ENCODE assay signal across 9 cellular contexts in genomic region chr14:103627073-103628025, GRCh38. TPM values are rescaled to one million over a fixed set of nuclear protein-coding genes. Genes with fewer than 3 reads are reported as not detected.
DNase-seq lines count a peak whose midpoint lies in the region; ATAC-seq and TF ChIP-seq lines count a peak whose summit lies in the region.
"Had no signal": no experiment of that assay in that cellular context is flagged by ENCODE, and none has a peak within 500 bp of the region (broad histone marks: within the 10 kb centered on the region; RNA-seq: fewer than 3 reads in every experiment).

No MANE protein-coding gene starts in this region.

- H3K9ac ChIP-seq in mammary epithelial cell (ENCODE audit: insufficient read depth, low read length) = peak overlapping the region; percentile 40

- H4K20me1 ChIP-seq in mammary epithelial cell (ENCODE audit: insufficient read depth, low read length) = peaks cover 4% of the 10 kb centered on the region

- H3K9me3 ChIP-seq in right atrium auricular region (no peaks in the 10 kb centered on the region), mammary epithelial cell (replicated peaks; ENCODE audit: insufficient read depth, low read length) (no peaks in the 10 kb centered on the region)

- H3K27ac ChIP-seq in right atrium auricular region = peak overlapping the region; percentile 99 to 100
- peak overlapping the region; percentile 94 for H3K27ac ChIP-seq in mammary epithelial cell (ENCODE audit: insufficient read depth, low read depth, low read length)

- intact Hi-C loops in cardiac septum (cut with DNase I) = loop anchor here (5.0 kb wide), 2 partner anchors 50 to 90 kb away; partner anchors contain the start of genes XRCC3 and ZFYVE21
- intact Hi-C loops in mammary epithelial cell (cut with micrococcal nuclease) = no loop called here

- H3K36me3 ChIP-seq in right atrium auricular region = no peaks in the 10 kb centered on the region
- no peaks in the 10 kb centered on the region for H3K36me3 ChIP-seq in mammary epithelial cell (ENCODE audit: insufficient read depth, low read length)

- 83% methylated on average over 12 of the region's 16 CpGs for WGBS in mammary epithelial cell (ENCODE audit: low coverage, missing lambda C conversion rate)

- no peaks in the 10 kb centered on the region for H3K9me3 Mint-ChIP-seq in naive B cell

- ATAC-seq in naive B cell (ENCODE audit: low read depth in 2 of 2) (no peak), GM19023 (IDR thresholded peaks at IDR 0.05; ENCODE audit: unreplicated experiment) (no peak), GM18502 (IDR thresholded peaks at IDR 0.05; ENCODE audit: poor library complexity, unreplicated experiment) (no peak)
- no peak for ATAC-seq in activated CD4-positive, CD25-positive, alpha-beta regulatory T cell treated with anti-CD3 and anti-CD28 coated beads, Interleukin-2, amount 50 U/mL, for 24 hours

- H3K27me3 ChIP-seq in right atrium auricular region = no peaks in the 10 kb centered on the region
- no peaks in the 10 kb centered on the region for H3K27me3 ChIP-seq in mammary epithelial cell (ENCODE audit: insufficient read depth, low read length)

- H3K27me3 Mint-ChIP-seq in naive B cell = no peaks in the 10 kb centered on the region

- dilution Hi-C loops in mammary epithelial cell (cut with HindIII; ENCODE audit: low sequenced_read_pairs) = no loop called here

- peak overlapping the region; percentile 21 to 99 (median 56) for H3K27ac Mint-ChIP-seq in naive B cell

- BruUV-seq in mammary epithelial cell (replicated peaks; lab: Mats Ljungman, UMichigan) = no TSS peak

- H3K4me2 ChIP-seq in mammary epithelial cell (ENCODE audit: insufficient read depth, low read depth, low read length) = peak overlapping the region; percentile 92

- H2AFZ ChIP-seq in mammary epithelial cell (ENCODE audit: low read depth, low read length) = no peak overlapping the region

- peaks cover 27 to 51% (median 43%) of the 10 kb centered on the region in 3 donors for H3K4me1 Mint-ChIP-seq in naive B cell

- no peak for TF ChIP-seq CTCF in right atrium auricular region (IDR thresholded peaks at IDR 0.05)
- no peak for TF ChIP-seq CTCF in mammary epithelial cell (conservative IDR thresholded peaks at IDR 0.05 in 1 of 2, IDR thresholded peaks at IDR 0.05 in 1 of 2; ENCODE audit: extremely low read depth in 1 of 2, insufficient read depth in 1 of 2, low read depth in 1 of 2, low read length in 2 of 2)

- CTCF ChIA-PET in mammary epithelial cell (lab: Charles Lee; ENCODE audit: low non-redundant PET) = no interaction called here

- DNase-seq in right atrium auricular region (ENCODE audit: low spot score) (no peak), cardiac septum (ENCODE audit: low spot score) (no peak), mammary epithelial cell (no peak), naive B cell (no peak), COLO829 (ENCODE audit: low spot score) (no peak)
- DNase-seq: NCI-H1417 treated with DMSO at 0.1 percent for 48 hours had no signal

- peaks cover 38% of the 10 kb centered on the region for H3K79me2 ChIP-seq in mammary epithelial cell (ENCODE audit: insufficient read depth, low read length)

- H3K4me1 ChIP-seq in right atrium auricular region (peaks cover 0 to 60% of the 10 kb centered on the region in 2 donors), mammary epithelial cell (ENCODE audit: insufficient read depth, low read length) (peaks cover 39% of the 10 kb centered on the region)

- H3K4me3 Mint-ChIP-seq in naive B cell = peak overlapping the region; percentile 79 to 96 (median 90)

- H3K36me3 Mint-ChIP-seq in naive B cell = no peaks in the 10 kb centered on the region

- H3K4me3 ChIP-seq in right atrium auricular region (no peak overlapping the region), mammary epithelial cell (replicated peaks in 1 of 3; ENCODE audit: insufficient read depth in 1 of 3, low read depth in 2 of 3, low read length in 3 of 3) (no peak overlapping the region)

- in situ Hi-C loops in mammary epithelial cell (cut with MboI; ENCODE audit: low sequenced_read_pairs in 2 of 2) = no loop called here

RNA-seq across cellular contexts. Expression of gene KLC1, which starts 1.7 kb away (rescaled TPM):
- total RNA-seq in right atrium auricular region (100 to 1,000 TPM; 185 to 201 TPM), cardiac septum (219 TPM), mammary epithelial cell (100 to 1,000 TPM; 216 to 237 TPM)
- polyA plus RNA-seq in mammary epithelial cell (102 TPM), naive B cell (ENCODE audit: low read depth in 6 of 6) (10 to 100 TPM; 25.9 to 90.4 (median 56.2) TPM)
- 142 TPM for polyA minus RNA-seq in mammary epithelial cell
